19 cellular contexts compared by ENCODE assay signal in genomic region chr1:198959032-198959431, GRCh38.
DNase-seq lines count a peak whose midpoint lies in the region; ATAC-seq and TF ChIP-seq lines count a peak whose summit lies in the region.
"Had no signal": no experiment of that assay in that cellular context is flagged by ENCODE, and none has a peak within 500 bp of the region (broad histone marks: within the 10 kb centered on the region; RNA-seq: fewer than 3 reads in every experiment).

No MANE protein-coding gene starts in this region.

- H3K27me3 Mint-ChIP-seq in activated CD8-positive, alpha-beta T cell treated with anti-CD3 and anti-CD28 coated beads, Interleukin-2, amount 10 ng/mL, durations not matched to agents 7 days and 5 days (ENCODE audit: low read depth) = no peaks in the 10 kb centered on the region
- no peaks in the 10 kb centered on the region for H3K27me3 Mint-ChIP-seq in activated CD8-positive, alpha-beta T cell treated with anti-CD3 and anti-CD28 coated beads for 36 hours
- H3K27me3 Mint-ChIP-seq in CD4-positive, alpha-beta T cell = no peaks in the 10 kb centered on the region
- H3K27me3 Mint-ChIP-seq in activated T-helper 17 cell treated with anti-CD3 and anti-CD28 coated beads, Interleukin-2, amount 50 U/mL, for 72 hours = no peaks in the 10 kb centered on the region
- H3K27me3 Mint-ChIP-seq in glutamatergic neuron (ENCODE audit: unreplicated experiment) = no peaks in the 10 kb centered on the region

- H3K27ac Mint-ChIP-seq in activated CD8-positive, alpha-beta T cell treated with anti-CD3 and anti-CD28 coated beads, Interleukin-2, amount 10 ng/mL, durations not matched to agents 7 days and 5 days = peak overlapping the region; percentile 17
- H3K27ac Mint-ChIP-seq in activated CD8-positive, alpha-beta T cell treated with anti-CD3 and anti-CD28 coated beads for 36 hours = no peak overlapping the region
- H3K27ac Mint-ChIP-seq in CD4-positive, alpha-beta T cell = peak overlapping the region; percentile 2
- H3K27ac Mint-ChIP-seq in activated T-helper 17 cell treated with anti-CD3 and anti-CD28 coated beads, Interleukin-2, amount 50 U/mL, for 72 hours = no peak overlapping the region
- no peak overlapping the region for H3K27ac Mint-ChIP-seq in glutamatergic neuron (ENCODE audit: unreplicated experiment)

- H3K4me3 Mint-ChIP-seq in activated CD8-positive, alpha-beta T cell treated with anti-CD3 and anti-CD28 coated beads, Interleukin-2, amount 10 ng/mL, durations not matched to agents 7 days and 5 days = no peak overlapping the region
- no peak overlapping the region for H3K4me3 Mint-ChIP-seq in activated CD8-positive, alpha-beta T cell treated with anti-CD3 and anti-CD28 coated beads for 36 hours
- H3K4me3 Mint-ChIP-seq in CD4-positive, alpha-beta T cell = no peak overlapping the region
- peak overlapping the region; percentile 25 for H3K4me3 Mint-ChIP-seq in activated T-helper 17 cell treated with anti-CD3 and anti-CD28 coated beads, Interleukin-2, amount 50 U/mL, for 72 hours
- H3K4me3 Mint-ChIP-seq in glutamatergic neuron (ENCODE audit: unreplicated experiment) = no peak overlapping the region

- no peaks in the 10 kb centered on the region for H3K9me3 ChIP-seq in CD4-positive, alpha-beta T cell (ENCODE audit: control insufficient read depth, low read length)
- H3K9me3 ChIP-seq in KOPT-K1 (ENCODE audit: insufficient read depth, low read length, poor library complexity, severe bottlenecking) (peaks cover 70% of the 10 kb centered on the region), PC-9 (ENCODE audit: insufficient read depth, low read depth) (peaks cover 12% of the 10 kb centered on the region)
- H3K9me3 ChIP-seq: A549, MG63 had no signal

- no peak overlapping the region for H3K27ac ChIP-seq in CD4-positive, alpha-beta T cell (ENCODE audit: low read depth, low read length)
- H3K27ac ChIP-seq in KOPT-K1 (ENCODE audit: low read depth, low read length, poor library complexity, severe bottlenecking) = peak overlapping the region; percentile 55
- H3K27ac ChIP-seq in PC-9 = no peak overlapping the region
- H3K27ac ChIP-seq: A549, KMS-11 had no signal

- no peak overlapping the region for H2AFZ ChIP-seq in PC-9

- no TSS peak for BruUV-seq in PC-9 (replicated peaks; lab: Mats Ljungman, UMichigan)

- TF ChIP-seq CTCF in activated CD8-positive, alpha-beta T cell treated with anti-CD3 and anti-CD28 coated beads for 36 hours (IDR thresholded peaks at IDR 0.05) = no peak
- TF ChIP-seq CTCF in CD4-positive, alpha-beta T cell (IDR thresholded peaks at IDR 0.05) = no peak
- no peak for TF ChIP-seq CTCF in PC-9 (conservative IDR thresholded peaks at IDR 0.05)
- no peak for TF ChIP-seq CTCF in glutamatergic neuron (IDR thresholded peaks at IDR 0.05; ENCODE audit: partially characterized antibody, unreplicated experiment)

- H3K36me3 Mint-ChIP-seq in activated CD8-positive, alpha-beta T cell treated with anti-CD3 and anti-CD28 coated beads, Interleukin-2, amount 10 ng/mL, durations not matched to agents 7 days and 5 days (ENCODE audit: low read depth) = peaks cover 42% of the 10 kb centered on the region
- H3K36me3 Mint-ChIP-seq in activated CD8-positive, alpha-beta T cell treated with anti-CD3 and anti-CD28 coated beads for 36 hours (ENCODE audit: low read depth) = no peaks in the 10 kb centered on the region
- no peaks in the 10 kb centered on the region for H3K36me3 Mint-ChIP-seq in CD4-positive, alpha-beta T cell (ENCODE audit: low read depth)
- H3K36me3 Mint-ChIP-seq in activated T-helper 17 cell treated with anti-CD3 and anti-CD28 coated beads, Interleukin-2, amount 50 U/mL, for 72 hours (ENCODE audit: low read depth) = no peaks in the 10 kb centered on the region
- H3K36me3 Mint-ChIP-seq in glutamatergic neuron (ENCODE audit: unreplicated experiment) = no peaks in the 10 kb centered on the region

- H3K79me2 ChIP-seq in PC-9 (ENCODE audit: low read depth) = no peaks in the 10 kb centered on the region

- H3F3A ChIP-seq in PC-9 (ENCODE audit: insufficient read depth, low read depth) = no peaks in the 10 kb centered on the region

- intact Hi-C loops in activated CD8-positive, alpha-beta T cell treated with anti-CD3 and anti-CD28 coated beads for 36 hours (cut with micrococcal nuclease) = no loop called here
- intact Hi-C loops in CD4-positive, alpha-beta T cell (cut with DNase I, micrococcal nuclease) = loop anchor here in 1 of 2 experiments (2.0 to 10.0 kb wide), 2 partner anchors 24 to 54 kb away; no protein-coding TSS in a partner anchor
- intact Hi-C loops in PC-9 (cut with micrococcal nuclease; ENCODE audit: unreplicated experiment) = no loop called here

- no peak overlapping the region for H3K4me2 ChIP-seq in PC-9
- H3K4me2 ChIP-seq: A549, KMS-11 had no signal

- peaks cover 35% of the 10 kb centered on the region for H3K4me1 Mint-ChIP-seq in activated CD8-positive, alpha-beta T cell treated with anti-CD3 and anti-CD28 coated beads, Interleukin-2, amount 10 ng/mL, durations not matched to agents 7 days and 5 days (ENCODE audit: low read depth)
- H3K4me1 Mint-ChIP-seq in activated CD8-positive, alpha-beta T cell treated with anti-CD3 and anti-CD28 coated beads for 36 hours (ENCODE audit: low read depth) = peaks cover 28% of the 10 kb centered on the region
- H3K4me1 Mint-ChIP-seq in CD4-positive, alpha-beta T cell (ENCODE audit: low read depth) = peaks cover 38% of the 10 kb centered on the region
- H3K4me1 Mint-ChIP-seq in activated T-helper 17 cell treated with anti-CD3 and anti-CD28 coated beads, Interleukin-2, amount 50 U/mL, for 72 hours = peaks cover 17% of the 10 kb centered on the region
- H3K4me1 Mint-ChIP-seq in glutamatergic neuron (ENCODE audit: low read depth, unreplicated experiment) = peaks cover 1% of the 10 kb centered on the region

- peak; percentile 72 for ATAC-seq in activated CD8-positive, alpha-beta T cell treated with anti-CD3 and anti-CD28 coated beads, Interleukin-2, amount 10 ng/mL, durations not matched to agents 7 days and 5 days
- ATAC-seq in activated CD8-positive, alpha-beta T cell treated with anti-CD3 and anti-CD28 coated beads for 36 hours = no peak
- peak; percentile 76 for ATAC-seq in CD4-positive, alpha-beta T cell (ENCODE audit: poor library complexity)
- peak; percentile 24 for ATAC-seq in activated T-helper 17 cell treated with anti-CD3 and anti-CD28 coated beads, Interleukin-2, amount 50 U/mL, for 72 hours (replicated peaks)
- ATAC-seq: A549, HepG2 had no signal

- POLR2A ChIA-PET in activated CD8-positive, alpha-beta T cell treated with anti-CD3 and anti-CD28 coated beads, Interleukin-2, amount 10 ng/mL, durations not matched to agents 7 days and 5 days (lab: Charles Lee) = interaction anchor here (1.1 to 1.6 kb wide), 3 partner anchors 22 to 29 kb away, joined by 3 to 5 read pairs (median 4); no protein-coding TSS in a partner anchor
- POLR2A ChIA-PET in activated CD8-positive, alpha-beta T cell treated with anti-CD3 and anti-CD28 coated beads for 36 hours (lab: Charles Lee) = interaction anchor here (0.6 kb wide), 1 partner anchor 12 kb away, joined by 3 read pairs; no protein-coding TSS in a partner anchor
- POLR2A ChIA-PET in CD4-positive, alpha-beta T cell (lab: Charles Lee) = interaction anchor here (0.9 to 1.6 kb wide), 3 partner anchors 8 to 24 kb away, joined by 3 to 9 read pairs (median 5); no protein-coding TSS in a partner anchor
- POLR2A ChIA-PET in PC-9 (lab: Charles Lee; ENCODE audit: unreplicated experiment) = no interaction called here

- DNase-seq in activated CD8-positive, alpha-beta T cell treated with anti-CD3 and anti-CD28 coated beads, Interleukin-2, amount 10 ng/mL, durations not matched to agents 7 days and 5 days = no peak
- no peak for DNase-seq in activated CD8-positive, alpha-beta T cell treated with anti-CD3 and anti-CD28 coated beads for 36 hours
- no peak for DNase-seq in CD4-positive, alpha-beta T cell
- DNase-seq in PC-9 (no peak), GF-D8 (lab: John Stamatoyannopoulos, UW) (no peak), glutamatergic neuron (no peak)
- DNase-seq: C1 segment of cervical spinal cord, Caco-2, MG63, NCI-H1092, NCI-H146, NCI-H2081, NCI-H510A, NCI-H82 had no signal

- no peaks in the 10 kb centered on the region for H4K20me1 ChIP-seq in PC-9 (ENCODE audit: insufficient read depth)

- 0 out of 2 replicates have a peak, but pooled peaks cover 5% of the 10 kb centered on the region for H3K9me2 ChIP-seq in PC-9 (ENCODE audit: insufficient read depth)

- H3K36me3 ChIP-seq in KOPT-K1 (ENCODE audit: insufficient read depth, low read length) (peaks cover 31% of the 10 kb centered on the region), PC-9 (ENCODE audit: low read depth) (no peaks in the 10 kb centered on the region)
- H3K36me3 ChIP-seq: MG63 had no signal

- no peaks in the 10 kb centered on the region for H3K27me3 ChIP-seq in CD4-positive, alpha-beta T cell (ENCODE audit: control insufficient read depth, insufficient read depth, low read length)
- H3K27me3 ChIP-seq in PC-9 (ENCODE audit: insufficient read depth, low read depth) = no peaks in the 10 kb centered on the region
- H3K27me3 ChIP-seq: MG63 had no signal

- CTCF ChIA-PET in activated CD8-positive, alpha-beta T cell treated with anti-CD3 and anti-CD28 coated beads, Interleukin-2, amount 10 ng/mL, durations not matched to agents 7 days and 5 days (lab: Charles Lee) = interaction anchor here (1.3 to 1.7 kb wide), 2 partner anchors 22 to 154 kb away, joined by 3 to 4 read pairs; no protein-coding TSS in a partner anchor
- CTCF ChIA-PET in activated CD8-positive, alpha-beta T cell treated with anti-CD3 and anti-CD28 coated beads for 36 hours (lab: Charles Lee) = interaction anchor here (0.9 to 1.7 kb wide), 2 partner anchors 22 to 154 kb away, joined by 3 to 4 read pairs; no protein-coding TSS in a partner anchor
- CTCF ChIA-PET in CD4-positive, alpha-beta T cell (lab: Charles Lee) = no interaction called here
- CTCF ChIA-PET in PC-9 (lab: Charles Lee) = interaction anchor here (0.7 kb wide), 1 partner anchor 22 kb away, joined by 3 read pairs; no protein-coding TSS in a partner anchor

- peaks cover 36% of the 10 kb centered on the region for H3K9me3 Mint-ChIP-seq in activated CD8-positive, alpha-beta T cell treated with anti-CD3 and anti-CD28 coated beads, Interleukin-2, amount 10 ng/mL, durations not matched to agents 7 days and 5 days (ENCODE audit: insufficient read depth)
- H3K9me3 Mint-ChIP-seq in activated CD8-positive, alpha-beta T cell treated with anti-CD3 and anti-CD28 coated beads for 36 hours = peaks cover 13% of the 10 kb centered on the region
- H3K9me3 Mint-ChIP-seq in CD4-positive, alpha-beta T cell = no peaks in the 10 kb centered on the region
- peaks cover 9% of the 10 kb centered on the region for H3K9me3 Mint-ChIP-seq in activated T-helper 17 cell treated with anti-CD3 and anti-CD28 coated beads, Interleukin-2, amount 50 U/mL, for 72 hours
- no peaks in the 10 kb centered on the region for H3K9me3 Mint-ChIP-seq in glutamatergic neuron (ENCODE audit: unreplicated experiment)

- H3K4me1 ChIP-seq in PC-9 (replicated peaks; ENCODE audit: insufficient read depth) = no peaks in the 10 kb centered on the region
- H3K4me1 ChIP-seq: A549, Caco-2 had no signal

- H3K4me3 ChIP-seq in PC-9 = no peak overlapping the region
- H3K4me3 ChIP-seq: A549, MG63 had no signal

Comparison
In these comparisons a context has a peak if more than half of its experiments do, and no peak if none do; other contexts are left out.
1. H3K27ac Mint-ChIP-seq: peak in activated CD8-positive, alpha-beta T cell treated with anti-CD3 and anti-CD28 coated beads, Interleukin-2, amount 10 ng/mL, durations not matched to agents 7 days and 5 days (single experiment) and CD4-positive, alpha-beta T cell (single experiment); none in activated CD8-positive, alpha-beta T cell treated with anti-CD3 and anti-CD28 coated beads for 36 hours (single experiment), activated T-helper 17 cell treated with anti-CD3 and anti-CD28 coated beads, Interleukin-2, amount 50 U/mL, for 72 hours (single experiment) and glutamatergic neuron (single experiment).